14 cellular contexts compared by ENCODE assay signal in genomic region chr14:69092840-69093422, GRCh38. TPM values are rescaled to one million over a fixed set of nuclear protein-coding genes. Genes with fewer than 3 reads are reported as not detected.
DNase-seq lines count a peak whose midpoint lies in the region; ATAC-seq and TF ChIP-seq lines count a peak whose summit lies in the region.
"Had no signal": no experiment of that assay in that cellular context is flagged by ENCODE, and none has a peak within 500 bp of the region (broad histone marks: within the 10 kb centered on the region; RNA-seq: fewer than 3 reads in every experiment).

No MANE protein-coding gene starts in this region.

- H3K36me3 Mint-ChIP-seq in activated T-helper 17 cell treated with anti-CD3 and anti-CD28 coated beads, Interleukin-2, amount 50 U/mL, for 72 hours (ENCODE audit: low read depth) = peaks cover 74% of the 10 kb centered on the region
- H3K36me3 Mint-ChIP-seq in stimulated activated naive CD8-positive, alpha-beta T cell treated with anti-CD3 and anti-CD28 coated beads, Interleukin-15, Interleukin-2, amounts not matched to agents 100 ng/mL and 50 ng/mL, for 24 hours (ENCODE audit: low read depth) = peaks cover 32% of the 10 kb centered on the region

- no peak overlapping the region for H3K4me3 ChIP-seq in lower lobe of right lung
- H3K4me3 ChIP-seq: MG63, right atrium auricular region, upper lobe of left lung had no signal

- no peak overlapping the region for H3K4me3 Mint-ChIP-seq in activated T-helper 17 cell treated with anti-CD3 and anti-CD28 coated beads, Interleukin-2, amount 50 U/mL, for 72 hours
- no peak overlapping the region for H3K4me3 Mint-ChIP-seq in stimulated activated naive CD8-positive, alpha-beta T cell treated with anti-CD3 and anti-CD28 coated beads, Interleukin-15, Interleukin-2, amounts not matched to agents 100 ng/mL and 50 ng/mL, for 24 hours

- DNase-seq in activated CD4-positive, CD25-positive, alpha-beta regulatory T cell treated with anti-CD3 and anti-CD28 coated beads, Interleukin-2, amount 50 U/mL, for 72 hours = no peak
- DNase-seq in lower lobe of right lung (no peak), NCI-H187 (lab: John Stamatoyannopoulos, UW) (no peak), NCI-H128 (lab: John Stamatoyannopoulos, UW; ENCODE audit: unreplicated experiment) (no peak)
- DNase-seq: 8988T, COR-L47, MG63, T-helper 9 cell, upper lobe of left lung had no signal

- H3K4me1 ChIP-seq in lower lobe of right lung = peaks cover 20% of the 10 kb centered on the region

- no peaks in the 10 kb centered on the region for H3K9me3 Mint-ChIP-seq in activated T-helper 17 cell treated with anti-CD3 and anti-CD28 coated beads, Interleukin-2, amount 50 U/mL, for 72 hours
- H3K9me3 Mint-ChIP-seq in stimulated activated naive CD8-positive, alpha-beta T cell treated with anti-CD3 and anti-CD28 coated beads, Interleukin-15, Interleukin-2, amounts not matched to agents 100 ng/mL and 50 ng/mL, for 24 hours = no peaks in the 10 kb centered on the region

- ATAC-seq in activated CD4-positive, CD25-positive, alpha-beta regulatory T cell treated with anti-CD3 and anti-CD28 coated beads, Interleukin-2, amount 50 U/mL, for 24 hours = peak; percentile 56 to 72
- ATAC-seq in activated T-helper 17 cell treated with anti-CD3 and anti-CD28 coated beads, Interleukin-2, amount 50 U/mL, for 72 hours (replicated peaks) = peak; percentile 74
- no peak for ATAC-seq in lower lobe of right lung
- no peak for ATAC-seq in GM18861 (IDR thresholded peaks at IDR 0.05; ENCODE audit: unreplicated experiment)

- peak overlapping the region; percentile 46 for H3K27ac ChIP-seq in lower lobe of right lung
- H3K27ac ChIP-seq: right atrium auricular region had no signal

- intact Hi-C loops in lower lobe of right lung (cut with DNase I) = no loop called here

- H3K4me1 Mint-ChIP-seq in activated T-helper 17 cell treated with anti-CD3 and anti-CD28 coated beads, Interleukin-2, amount 50 U/mL, for 72 hours = peaks cover under 1% of the 10 kb centered on the region
- peaks cover 7% of the 10 kb centered on the region for H3K4me1 Mint-ChIP-seq in stimulated activated naive CD8-positive, alpha-beta T cell treated with anti-CD3 and anti-CD28 coated beads, Interleukin-15, Interleukin-2, amounts not matched to agents 100 ng/mL and 50 ng/mL, for 24 hours (ENCODE audit: low read depth)

- TF ChIP-seq CTCF in lower lobe of right lung (IDR thresholded peaks at IDR 0.05) = no peak

- H3K27me3 ChIP-seq in lower lobe of right lung (ENCODE audit: low read depth) = no peaks in the 10 kb centered on the region
- H3K27me3 ChIP-seq: MG63, right atrium auricular region, upper lobe of left lung had no signal

- H3K27me3 Mint-ChIP-seq in activated T-helper 17 cell treated with anti-CD3 and anti-CD28 coated beads, Interleukin-2, amount 50 U/mL, for 72 hours = no peaks in the 10 kb centered on the region
- H3K27me3 Mint-ChIP-seq in stimulated activated naive CD8-positive, alpha-beta T cell treated with anti-CD3 and anti-CD28 coated beads, Interleukin-15, Interleukin-2, amounts not matched to agents 100 ng/mL and 50 ng/mL, for 24 hours = no peaks in the 10 kb centered on the region

- peak overlapping the region; percentile 78 for H3K27ac Mint-ChIP-seq in activated T-helper 17 cell treated with anti-CD3 and anti-CD28 coated beads, Interleukin-2, amount 50 U/mL, for 72 hours
- peak overlapping the region; percentile 32 for H3K27ac Mint-ChIP-seq in stimulated activated naive CD8-positive, alpha-beta T cell treated with anti-CD3 and anti-CD28 coated beads, Interleukin-15, Interleukin-2, amounts not matched to agents 100 ng/mL and 50 ng/mL, for 24 hours

- peaks cover 45% of the 10 kb centered on the region for H3K36me3 ChIP-seq in lower lobe of right lung
- H3K36me3 ChIP-seq: MG63 had no signal

- no peaks in the 10 kb centered on the region for H3K9me3 ChIP-seq in lower lobe of right lung
- H3K9me3 ChIP-seq: MG63, right atrium auricular region, upper lobe of left lung had no signal

RNA-seq across cellular contexts. Expression of gene DCAF5, which starts 60.0 kb away (rescaled TPM):
- total RNA-seq in activated T-helper 17 cell treated with anti-CD3 and anti-CD28 coated beads, Interleukin-2, amount 50 U/mL, for 72 hours = 10 to 100 TPM; 31.4 to 37.7 TPM
- 54.5 TPM for total RNA-seq in lower lobe of right lung

Comparison
In these comparisons a context has a peak if more than half of its experiments do, and no peak if none do; other contexts are left out.
1. ATAC-seq: peak in activated CD4-positive, CD25-positive, alpha-beta regulatory T cell treated with anti-CD3 and anti-CD28 coated beads, Interleukin-2, amount 50 U/mL, for 24 hours (2 of 2) and activated T-helper 17 cell treated with anti-CD3 and anti-CD28 coated beads, Interleukin-2, amount 50 U/mL, for 72 hours (single experiment); none in lower lobe of right lung (0 of 2) and GM18861 (single experiment).